Comparison of ENCODE assay signal across 8 cellular contexts in the genomic region with DNA sequence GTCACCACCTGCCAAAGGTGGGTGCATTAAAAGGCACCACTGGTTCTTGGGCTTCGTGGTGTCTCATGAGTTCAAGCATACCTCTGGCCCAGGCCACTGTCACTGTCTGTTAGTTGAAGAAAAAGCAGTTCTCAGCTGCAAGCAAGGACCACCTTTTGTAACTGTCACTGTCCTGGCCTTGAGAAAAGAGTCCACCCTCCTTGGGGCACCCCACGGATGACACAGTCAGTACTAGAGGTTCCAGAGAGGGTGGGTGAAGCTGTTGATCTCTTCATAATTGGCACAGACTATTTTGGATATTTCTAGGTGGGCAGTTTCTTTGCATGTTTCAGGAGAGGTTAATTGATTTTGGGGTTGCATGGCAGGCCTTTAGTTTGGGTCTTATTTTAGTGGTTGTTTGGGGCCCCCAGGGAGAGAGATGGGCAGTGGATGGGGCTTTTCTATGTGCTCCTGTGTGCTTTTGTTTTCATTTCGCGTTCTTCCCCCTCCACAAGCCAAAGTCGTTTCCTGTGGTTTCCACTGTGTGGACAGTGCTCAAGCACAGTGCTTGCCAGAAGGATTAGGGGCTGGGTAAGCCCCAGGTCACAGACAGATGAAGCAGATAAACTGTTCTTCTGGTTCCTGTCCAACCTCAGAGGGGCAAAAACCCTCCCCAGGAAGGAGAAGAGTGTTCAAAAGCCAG.
DNase-seq lines count a peak whose midpoint lies in the region; ATAC-seq and TF ChIP-seq lines count a peak whose summit lies in the region.

No MANE protein-coding gene starts in this region.

- H3K9ac ChIP-seq in KMS-11: peak overlapping the region; percentile 51; the same call in 1 of the 2 replicates

- no peak for TF ChIP-seq POLR2A in GM18505 (IDR thresholded peaks at IDR 0.05; ENCODE audit: borderline replicate concordance, extremely low read depth, insufficient read depth, insufficient read length)

- H3K4me3 ChIP-seq in KMS-11 (IDR thresholded peaks at IDR 0.05; ENCODE audit: insufficient read depth, low read depth, low read length): no peak overlapping the region
- no peak overlapping the region for H3K4me3 ChIP-seq in choroid plexus epithelial cell (ENCODE audit: low read depth, low read length)
- H3K4me3 ChIP-seq in left ventricle myocardium inferior: no peak overlapping the region

- ATAC-seq in GM18505 (IDR thresholded peaks at IDR 0.05; ENCODE audit: unreplicated experiment): peak; percentile 88
- peak; percentile 97 for ATAC-seq in GM21717 (IDR thresholded peaks at IDR 0.05; ENCODE audit: unreplicated experiment)

- H3K27ac ChIP-seq in KMS-11 (peak overlapping the region; percentile 96), left ventricle myocardium inferior (replicated peaks) (no peak overlapping the region)

- no peaks in the 10 kb centered on the region for H3K79me2 ChIP-seq in KMS-11 (ENCODE audit: insufficient read depth, low read depth)

- intact Hi-C loops in left ventricle myocardium inferior (cut with micrococcal nuclease): no loop called here

- H4K20me1 ChIP-seq in KMS-11 (ENCODE audit: insufficient read depth): no peaks in the 10 kb centered on the region

- H3K4me2 ChIP-seq in KMS-11: peak overlapping the region; percentile 49

- no peaks in the 10 kb centered on the region for H3K36me3 ChIP-seq in KMS-11 (ENCODE audit: insufficient read depth)
- no peaks in the 10 kb centered on the region for H3K36me3 ChIP-seq in left ventricle myocardium inferior

- no peaks in the 10 kb centered on the region for H3K9me3 ChIP-seq in left ventricle myocardium inferior (replicated peaks)

- no peaks in the 10 kb centered on the region for H3K27me3 ChIP-seq in KMS-11 (ENCODE audit: insufficient read depth, low read depth)
- no peaks in the 10 kb centered on the region for H3K27me3 ChIP-seq in left ventricle myocardium inferior (ENCODE audit: low read depth)

- H3K4me1 ChIP-seq in KMS-11 (ENCODE audit: low read depth, poor library complexity, severe bottlenecking): peaks cover 62% of the 10 kb centered on the region
- H3K4me1 ChIP-seq in left ventricle myocardium inferior: no peaks in the 10 kb centered on the region

- H2AFZ ChIP-seq in KMS-11 (ENCODE audit: low read depth): peak overlapping the region; percentile 52; the same call in 1 of the 2 replicates

- DNase-seq in choroid plexus epithelial cell (ENCODE audit: low read depth): peak; percentile 4
- no peak for DNase-seq in NCI-H2171 treated with DMSO at 0.1 percent for 48 hours (lab: John Stamatoyannopoulos, UW)
- no peak for DNase-seq in NCI-H345 (lab: John Stamatoyannopoulos, UW)
- no peak for DNase-seq in DMS53 (lab: John Stamatoyannopoulos, UW)
- DNase-seq in left ventricle myocardium inferior: no peak

- no peak for TF ChIP-seq CTCF in KMS-11 (conservative IDR thresholded peaks at IDR 0.05; ENCODE audit: low read depth, low read length)
- TF ChIP-seq CTCF in choroid plexus epithelial cell (conservative IDR thresholded peaks at IDR 0.05; ENCODE audit: low read depth, low read length): no peak
- no peak for TF ChIP-seq CTCF in left ventricle myocardium inferior (IDR thresholded peaks at IDR 0.05; ENCODE audit: borderline replicate concordance)
